In the genomic region with DNA sequence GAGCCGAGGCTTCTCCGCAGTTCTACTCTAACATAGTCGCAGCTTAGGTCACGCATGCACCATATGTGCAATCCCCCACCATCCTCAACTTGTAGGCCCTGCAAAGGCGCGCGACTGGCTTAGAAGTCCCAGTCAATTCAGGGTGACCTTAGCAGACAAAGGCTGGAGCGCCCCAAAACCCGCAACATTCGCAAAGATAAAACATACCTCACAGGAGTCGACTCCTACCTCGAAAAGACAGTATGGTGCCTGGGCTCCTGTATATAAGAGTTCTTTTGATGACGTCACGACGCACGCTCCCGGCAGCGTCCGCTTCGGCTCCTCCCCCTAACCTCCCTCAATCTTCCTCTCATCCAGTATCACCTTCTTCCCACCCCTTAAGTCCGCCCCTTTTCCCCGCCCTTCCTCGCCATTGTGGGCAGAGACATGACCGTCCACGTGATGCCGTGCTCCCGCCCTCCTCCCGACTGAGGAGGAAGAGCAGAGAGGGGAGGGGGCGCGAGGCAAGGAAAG, we compare ENCODE assay signal across 1 cellular context.
TF ChIP-seq lines count a peak whose summit lies in the region.

A gene (minus strand): TSS at position 237 of the 513 bp plus-strand sequence.

TF ChIP-seq in HepG2, 621 proteins besides CTCF, POLR2A, EP300 and RAD21 (continued from another document and continues in another):
- TF ChIP-seq, protein P1, sequence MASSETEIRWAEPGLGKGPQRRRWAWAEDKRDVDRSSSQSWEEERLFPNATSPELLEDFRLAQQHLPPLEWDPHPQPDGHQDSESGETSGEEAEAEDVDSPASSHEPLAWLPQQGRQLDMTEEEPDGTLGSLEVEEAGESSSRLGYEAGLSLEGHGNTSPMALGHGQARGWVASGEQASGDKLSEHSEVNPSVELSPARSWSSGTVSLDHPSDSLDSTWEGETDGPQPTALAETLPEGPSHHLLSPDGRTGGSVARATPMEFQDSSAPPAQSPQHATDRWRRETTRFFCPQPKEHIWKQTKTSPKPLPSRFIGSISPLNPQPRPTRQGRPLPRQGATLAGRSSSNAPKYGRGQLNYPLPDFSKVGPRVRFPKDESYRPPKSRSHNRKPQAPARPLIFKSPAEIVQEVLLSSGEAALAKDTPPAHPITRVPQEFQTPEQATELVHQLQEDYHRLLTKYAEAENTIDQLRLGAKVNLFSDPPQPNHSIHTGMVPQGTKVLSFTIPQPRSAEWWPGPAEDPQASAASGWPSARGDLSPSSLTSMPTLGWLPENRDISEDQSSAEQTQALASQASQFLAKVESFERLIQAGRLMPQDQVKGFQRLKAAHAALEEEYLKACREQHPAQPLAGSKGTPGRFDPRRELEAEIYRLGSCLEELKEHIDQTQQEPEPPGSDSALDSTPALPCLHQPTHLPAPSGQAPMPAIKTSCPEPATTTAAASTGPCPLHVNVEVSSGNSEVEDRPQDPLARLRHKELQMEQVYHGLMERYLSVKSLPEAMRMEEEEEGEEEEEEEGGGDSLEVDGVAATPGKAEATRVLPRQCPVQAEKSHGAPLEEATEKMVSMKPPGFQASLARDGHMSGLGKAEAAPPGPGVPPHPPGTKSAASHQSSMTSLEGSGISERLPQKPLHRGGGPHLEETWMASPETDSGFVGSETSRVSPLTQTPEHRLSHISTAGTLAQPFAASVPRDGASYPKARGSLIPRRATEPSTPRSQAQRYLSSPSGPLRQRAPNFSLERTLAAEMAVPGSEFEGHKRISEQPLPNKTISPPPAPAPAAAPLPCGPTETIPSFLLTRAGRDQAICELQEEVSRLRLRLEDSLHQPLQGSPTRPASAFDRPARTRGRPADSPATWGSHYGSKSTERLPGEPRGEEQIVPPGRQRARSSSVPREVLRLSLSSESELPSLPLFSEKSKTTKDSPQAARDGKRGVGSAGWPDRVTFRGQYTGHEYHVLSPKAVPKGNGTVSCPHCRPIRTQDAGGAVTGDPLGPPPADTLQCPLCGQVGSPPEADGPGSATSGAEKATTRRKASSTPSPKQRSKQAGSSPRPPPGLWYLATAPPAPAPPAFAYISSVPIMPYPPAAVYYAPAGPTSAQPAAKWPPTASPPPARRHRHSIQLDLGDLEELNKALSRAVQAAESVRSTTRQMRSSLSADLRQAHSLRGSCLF (CRISPR knock-in tag; IDR thresholded peaks at IDR 0.05; ENCODE audit: borderline replicate concordance): peak; percentile 20; the same call in 1 of the 2 replicates
- peak; percentile 79; the same call in 1 of the 2 replicates for TF ChIP-seq SP140L (CRISPR knock-in tag; IDR thresholded peaks at IDR 0.05; ENCODE audit: borderline replicate concordance)
- no peak for TF ChIP-seq ZNF326 (CRISPR knock-in tag; IDR thresholded peaks at IDR 0.05; ENCODE audit: borderline replicate concordance)
- 0 out of 2 replicates have a peak, but pooled peaks have one; percentile 10 for TF ChIP-seq TARDBP (CRISPR knock-in tag; IDR thresholded peaks at IDR 0.05)
- TF ChIP-seq ZSCAN21 (CRISPR knock-in tag; IDR thresholded peaks at IDR 0.05; ENCODE audit: borderline replicate concordance): 0 out of 2 replicates have a peak, but pooled peaks have one; percentile 24
- peak; percentile 16; the same call in 1 of the 2 replicates for TF ChIP-seq ELF4 (CRISPR knock-in tag; IDR thresholded peaks at IDR 0.05; ENCODE audit: borderline replicate concordance)
- TF ChIP-seq ZNF350 (CRISPR knock-in tag; IDR thresholded peaks at IDR 0.05; ENCODE audit: borderline replicate concordance, low read depth): peak; percentile 73; the same call in 1 of the 2 replicates
- peak; percentile 54; the same call in 1 of the 2 replicates for TF ChIP-seq PAF1 (CRISPR knock-in tag; IDR thresholded peaks at IDR 0.05)
- 0 out of 2 replicates have a peak, but pooled peaks have one; percentile 5 for TF ChIP-seq ZFP82 (CRISPR knock-in tag; IDR thresholded peaks at IDR 0.05; ENCODE audit: borderline replicate concordance)
- TF ChIP-seq ZNF564 (CRISPR knock-in tag; IDR thresholded peaks at IDR 0.05): 0 out of 2 replicates have a peak, but pooled peaks have one; percentile 6
- TF ChIP-seq, protein P2, sequence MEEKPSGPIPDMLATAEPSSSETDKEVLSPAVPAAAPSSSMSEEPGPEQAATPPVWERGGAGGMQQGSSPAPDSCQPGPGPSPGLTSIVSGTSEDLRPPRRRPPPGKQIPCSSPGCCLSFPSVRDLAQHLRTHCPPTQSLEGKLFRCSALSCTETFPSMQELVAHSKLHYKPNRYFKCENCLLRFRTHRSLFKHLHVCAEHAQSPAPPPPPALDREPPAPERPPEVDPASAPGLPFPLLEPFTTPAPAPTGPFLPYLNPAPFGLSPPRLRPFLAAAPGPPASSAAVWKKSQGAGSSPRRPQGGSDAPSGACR (CRISPR knock-in tag; IDR thresholded peaks at IDR 0.05): peak; percentile 28; the same call in 1 of the 2 replicates
- TF ChIP-seq ZZZ3 (CRISPR knock-in tag; IDR thresholded peaks at IDR 0.05; ENCODE audit: borderline replicate concordance): peak; percentile 78; the same call in 1 of the 2 replicates
- 0 out of 2 replicates have a peak, but pooled peaks have one; percentile 34 for TF ChIP-seq ZKSCAN1 (IDR thresholded peaks at IDR 0.05; ENCODE audit: low read length)
- TF ChIP-seq, protein P3, sequence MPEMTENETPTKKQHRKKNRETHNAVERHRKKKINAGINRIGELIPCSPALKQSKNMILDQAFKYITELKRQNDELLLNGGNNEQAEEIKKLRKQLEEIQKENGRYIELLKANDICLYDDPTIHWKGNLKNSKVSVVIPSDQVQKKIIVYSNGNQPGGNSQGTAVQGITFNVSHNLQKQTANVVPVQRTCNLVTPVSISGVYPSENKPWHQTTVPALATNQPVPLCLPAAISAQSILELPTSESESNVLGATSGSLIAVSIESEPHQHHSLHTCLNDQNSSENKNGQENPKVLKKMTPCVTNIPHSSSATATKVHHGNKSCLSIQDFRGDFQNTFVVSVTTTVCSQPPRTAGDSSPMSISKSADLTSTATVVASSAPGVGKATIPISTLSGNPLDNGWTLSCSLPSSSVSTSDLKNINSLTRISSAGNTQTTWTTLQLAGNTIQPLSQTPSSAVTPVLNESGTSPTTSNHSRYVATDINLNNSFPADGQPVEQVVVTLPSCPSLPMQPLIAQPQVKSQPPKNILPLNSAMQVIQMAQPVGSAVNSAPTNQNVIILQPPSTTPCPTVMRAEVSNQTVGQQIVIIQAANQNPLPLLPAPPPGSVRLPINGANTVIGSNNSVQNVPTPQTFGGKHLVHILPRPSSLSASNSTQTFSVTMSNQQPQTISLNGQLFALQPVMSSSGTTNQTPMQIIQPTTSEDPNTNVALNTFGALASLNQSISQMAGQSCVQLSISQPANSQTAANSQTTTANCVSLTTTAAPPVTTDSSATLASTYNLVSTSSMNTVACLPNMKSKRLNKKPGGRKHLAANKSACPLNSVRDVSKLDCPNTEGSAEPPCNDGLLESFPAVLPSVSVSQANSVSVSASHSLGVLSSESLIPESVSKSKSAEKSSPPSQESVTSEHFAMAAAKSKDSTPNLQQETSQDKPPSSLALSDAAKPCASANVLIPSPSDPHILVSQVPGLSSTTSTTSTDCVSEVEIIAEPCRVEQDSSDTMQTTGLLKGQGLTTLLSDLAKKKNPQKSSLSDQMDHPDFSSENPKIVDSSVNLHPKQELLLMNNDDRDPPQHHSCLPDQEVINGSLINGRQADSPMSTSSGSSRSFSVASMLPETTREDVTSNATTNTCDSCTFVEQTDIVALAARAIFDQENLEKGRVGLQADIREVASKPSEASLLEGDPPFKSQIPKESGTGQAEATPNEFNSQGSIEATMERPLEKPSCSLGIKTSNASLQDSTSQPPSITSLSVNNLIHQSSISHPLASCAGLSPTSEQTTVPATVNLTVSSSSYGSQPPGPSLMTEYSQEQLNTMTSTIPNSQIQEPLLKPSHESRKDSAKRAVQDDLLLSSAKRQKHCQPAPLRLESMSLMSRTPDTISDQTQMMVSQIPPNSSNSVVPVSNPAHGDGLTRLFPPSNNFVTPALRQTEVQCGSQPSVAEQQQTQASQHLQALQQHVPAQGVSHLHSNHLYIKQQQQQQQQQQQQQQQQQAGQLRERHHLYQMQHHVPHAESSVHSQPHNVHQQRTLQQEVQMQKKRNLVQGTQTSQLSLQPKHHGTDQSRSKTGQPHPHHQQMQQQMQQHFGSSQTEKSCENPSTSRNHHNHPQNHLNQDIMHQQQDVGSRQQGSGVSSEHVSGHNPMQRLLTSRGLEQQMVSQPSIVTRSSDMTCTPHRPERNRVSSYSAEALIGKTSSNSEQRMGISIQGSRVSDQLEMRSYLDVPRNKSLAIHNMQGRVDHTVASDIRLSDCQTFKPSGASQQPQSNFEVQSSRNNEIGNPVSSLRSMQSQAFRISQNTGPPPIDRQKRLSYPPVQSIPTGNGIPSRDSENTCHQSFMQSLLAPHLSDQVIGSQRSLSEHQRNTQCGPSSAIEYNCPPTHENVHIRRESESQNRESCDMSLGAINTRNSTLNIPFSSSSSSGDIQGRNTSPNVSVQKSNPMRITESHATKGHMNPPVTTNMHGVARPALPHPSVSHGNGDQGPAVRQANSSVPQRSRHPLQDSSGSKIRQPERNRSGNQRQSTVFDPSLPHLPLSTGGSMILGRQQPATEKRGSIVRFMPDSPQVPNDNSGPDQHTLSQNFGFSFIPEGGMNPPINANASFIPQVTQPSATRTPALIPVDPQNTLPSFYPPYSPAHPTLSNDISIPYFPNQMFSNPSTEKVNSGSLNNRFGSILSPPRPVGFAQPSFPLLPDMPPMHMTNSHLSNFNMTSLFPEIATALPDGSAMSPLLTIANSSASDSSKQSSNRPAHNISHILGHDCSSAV (CRISPR knock-in tag; IDR thresholded peaks at IDR 0.05; ENCODE audit: borderline replicate concordance): no peak
- TF ChIP-seq JUN (CRISPR knock-in tag; IDR thresholded peaks at IDR 0.05): 0 out of 2 replicates have a peak, but pooled peaks have one; percentile 36
- TF ChIP-seq U2AF1 (optimal IDR thresholded peaks at IDR 0.05; ENCODE audit: low read depth, low read length): peak; percentile 86
- peak; percentile 84 for TF ChIP-seq MYC (CRISPR knock-in tag; IDR thresholded peaks at IDR 0.05; ENCODE audit: borderline replicate concordance)
- TF ChIP-seq HES4 (CRISPR knock-in tag; IDR thresholded peaks at IDR 0.05; ENCODE audit: borderline replicate concordance): no peak
- TF ChIP-seq JDP2 (CRISPR knock-in tag; IDR thresholded peaks at IDR 0.05; ENCODE audit: borderline replicate concordance): no peak
- TF ChIP-seq, protein P4, sequence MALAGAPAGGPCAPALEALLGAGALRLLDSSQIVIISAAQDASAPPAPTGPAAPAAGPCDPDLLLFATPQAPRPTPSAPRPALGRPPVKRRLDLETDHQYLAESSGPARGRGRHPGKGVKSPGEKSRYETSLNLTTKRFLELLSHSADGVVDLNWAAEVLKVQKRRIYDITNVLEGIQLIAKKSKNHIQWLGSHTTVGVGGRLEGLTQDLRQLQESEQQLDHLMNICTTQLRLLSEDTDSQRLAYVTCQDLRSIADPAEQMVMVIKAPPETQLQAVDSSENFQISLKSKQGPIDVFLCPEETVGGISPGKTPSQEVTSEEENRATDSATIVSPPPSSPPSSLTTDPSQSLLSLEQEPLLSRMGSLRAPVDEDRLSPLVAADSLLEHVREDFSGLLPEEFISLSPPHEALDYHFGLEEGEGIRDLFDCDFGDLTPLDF (CRISPR knock-in tag; IDR thresholded peaks at IDR 0.05): peak; percentile 59; the same call in 1 of the 2 replicates
- no peak for TF ChIP-seq HNF4G (IDR thresholded peaks at IDR 0.05; ENCODE audit: borderline replicate concordance, low read depth, low read length)
- no peak for TF ChIP-seq HNF4G (CRISPR knock-in tag; IDR thresholded peaks at IDR 0.05; ENCODE audit: borderline replicate concordance, low read depth)
- TF ChIP-seq, protein P5, sequence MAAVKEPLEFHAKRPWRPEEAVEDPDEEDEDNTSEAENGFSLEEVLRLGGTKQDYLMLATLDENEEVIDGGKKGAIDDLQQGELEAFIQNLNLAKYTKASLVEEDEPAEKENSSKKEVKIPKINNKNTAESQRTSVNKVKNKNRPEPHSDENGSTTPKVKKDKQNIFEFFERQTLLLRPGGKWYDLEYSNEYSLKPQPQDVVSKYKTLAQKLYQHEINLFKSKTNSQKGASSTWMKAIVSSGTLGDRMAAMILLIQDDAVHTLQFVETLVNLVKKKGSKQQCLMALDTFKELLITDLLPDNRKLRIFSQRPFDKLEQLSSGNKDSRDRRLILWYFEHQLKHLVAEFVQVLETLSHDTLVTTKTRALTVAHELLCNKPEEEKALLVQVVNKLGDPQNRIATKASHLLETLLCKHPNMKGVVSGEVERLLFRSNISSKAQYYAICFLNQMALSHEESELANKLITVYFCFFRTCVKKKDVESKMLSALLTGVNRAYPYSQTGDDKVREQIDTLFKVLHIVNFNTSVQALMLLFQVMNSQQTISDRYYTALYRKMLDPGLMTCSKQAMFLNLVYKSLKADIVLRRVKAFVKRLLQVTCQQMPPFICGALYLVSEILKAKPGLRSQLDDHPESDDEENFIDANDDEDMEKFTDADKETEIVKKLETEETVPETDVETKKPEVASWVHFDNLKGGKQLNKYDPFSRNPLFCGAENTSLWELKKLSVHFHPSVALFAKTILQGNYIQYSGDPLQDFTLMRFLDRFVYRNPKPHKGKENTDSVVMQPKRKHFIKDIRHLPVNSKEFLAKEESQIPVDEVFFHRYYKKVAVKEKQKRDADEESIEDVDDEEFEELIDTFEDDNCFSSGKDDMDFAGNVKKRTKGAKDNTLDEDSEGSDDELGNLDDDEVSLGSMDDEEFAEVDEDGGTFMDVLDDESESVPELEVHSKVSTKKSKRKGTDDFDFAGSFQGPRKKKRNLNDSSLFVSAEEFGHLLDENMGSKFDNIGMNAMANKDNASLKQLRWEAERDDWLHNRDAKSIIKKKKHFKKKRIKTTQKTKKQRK (IDR thresholded peaks at IDR 0.05; ENCODE audit: low read length): no peak
- TF ChIP-seq, protein P6, sequence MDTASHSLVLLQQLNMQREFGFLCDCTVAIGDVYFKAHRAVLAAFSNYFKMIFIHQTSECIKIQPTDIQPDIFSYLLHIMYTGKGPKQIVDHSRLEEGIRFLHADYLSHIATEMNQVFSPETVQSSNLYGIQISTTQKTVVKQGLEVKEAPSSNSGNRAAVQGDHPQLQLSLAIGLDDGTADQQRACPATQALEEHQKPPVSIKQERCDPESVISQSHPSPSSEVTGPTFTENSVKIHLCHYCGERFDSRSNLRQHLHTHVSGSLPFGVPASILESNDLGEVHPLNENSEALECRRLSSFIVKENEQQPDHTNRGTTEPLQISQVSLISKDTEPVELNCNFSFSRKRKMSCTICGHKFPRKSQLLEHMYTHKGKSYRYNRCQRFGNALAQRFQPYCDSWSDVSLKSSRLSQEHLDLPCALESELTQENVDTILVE (CRISPR knock-in tag; IDR thresholded peaks at IDR 0.05): peak; percentile 22; the same call in 1 of the 2 replicates
- peak; percentile 72; the same call in 1 of the 2 replicates for TF ChIP-seq ZNF557 (CRISPR knock-in tag; IDR thresholded peaks at IDR 0.05)
- TF ChIP-seq, protein P7, sequence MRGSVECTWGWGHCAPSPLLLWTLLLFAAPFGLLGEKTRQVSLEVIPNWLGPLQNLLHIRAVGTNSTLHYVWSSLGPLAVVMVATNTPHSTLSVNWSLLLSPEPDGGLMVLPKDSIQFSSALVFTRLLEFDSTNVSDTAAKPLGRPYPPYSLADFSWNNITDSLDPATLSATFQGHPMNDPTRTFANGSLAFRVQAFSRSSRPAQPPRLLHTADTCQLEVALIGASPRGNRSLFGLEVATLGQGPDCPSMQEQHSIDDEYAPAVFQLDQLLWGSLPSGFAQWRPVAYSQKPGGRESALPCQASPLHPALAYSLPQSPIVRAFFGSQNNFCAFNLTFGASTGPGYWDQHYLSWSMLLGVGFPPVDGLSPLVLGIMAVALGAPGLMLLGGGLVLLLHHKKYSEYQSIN (CRISPR knock-in tag; IDR thresholded peaks at IDR 0.05; ENCODE audit: borderline replicate concordance): no peak
- no peak for TF ChIP-seq SYNCRIP (IDR thresholded peaks at IDR 0.05; ENCODE audit: insufficient read depth, low read depth, low read length)
- 0 out of 2 replicates have a peak, but pooled peaks have one; percentile 4 for TF ChIP-seq MIXL1 (CRISPR knock-in tag; IDR thresholded peaks at IDR 0.05)
